ENCODE assay signal across 2 cellular contexts in the genomic region with DNA sequence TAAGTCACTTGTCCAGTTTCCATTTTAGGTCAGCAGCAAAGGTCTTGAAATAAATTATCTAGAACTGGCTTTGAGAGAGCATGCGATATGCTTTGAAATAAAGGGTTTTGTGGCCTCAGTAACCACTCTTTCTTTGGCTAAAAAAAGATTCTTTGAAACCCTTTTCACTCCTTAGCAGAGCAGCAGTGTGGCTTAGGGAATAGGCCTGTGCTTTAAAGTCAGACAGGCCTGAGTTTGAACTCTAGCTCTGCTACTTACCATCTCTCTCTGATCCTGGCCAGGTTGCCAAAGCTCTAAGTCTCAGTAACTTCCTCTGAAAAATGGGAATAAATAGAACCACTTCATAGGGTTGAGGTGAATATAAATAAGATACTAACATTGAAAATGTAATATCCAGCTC.
TF ChIP-seq lines count a peak whose summit lies in the region.

No MANE protein-coding gene starts in this region.

TF ChIP-seq in IMR-90, 13 proteins besides CTCF, POLR2A, EP300 and RAD21:
- TF ChIP-seq CHD1 (IDR thresholded peaks at IDR 0.05; ENCODE audit: low read depth, low read length): no peak
- TF ChIP-seq BHLHE40 (IDR thresholded peaks at IDR 0.05; ENCODE audit: low read depth, low read length): no peak
- TF ChIP-seq, protein P1, sequence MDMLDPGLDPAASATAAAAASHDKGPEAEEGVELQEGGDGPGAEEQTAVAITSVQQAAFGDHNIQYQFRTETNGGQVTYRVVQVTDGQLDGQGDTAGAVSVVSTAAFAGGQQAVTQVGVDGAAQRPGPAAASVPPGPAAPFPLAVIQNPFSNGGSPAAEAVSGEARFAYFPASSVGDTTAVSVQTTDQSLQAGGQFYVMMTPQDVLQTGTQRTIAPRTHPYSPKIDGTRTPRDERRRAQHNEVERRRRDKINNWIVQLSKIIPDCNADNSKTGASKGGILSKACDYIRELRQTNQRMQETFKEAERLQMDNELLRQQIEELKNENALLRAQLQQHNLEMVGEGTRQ (IDR thresholded peaks at IDR 0.05; ENCODE audit: low read depth, low read length): no peak
- no peak for TF ChIP-seq RCOR1 (IDR thresholded peaks at IDR 0.05; ENCODE audit: insufficient replicate concordance, low read length)
- no peak for TF ChIP-seq RFX5 (IDR thresholded peaks at IDR 0.05; ENCODE audit: low read depth, low read length)
- no peak for TF ChIP-seq MAFK (IDR thresholded peaks at IDR 0.05; ENCODE audit: low read depth, low read length)
- no peak for TF ChIP-seq CEBPB (IDR thresholded peaks at IDR 0.05; ENCODE audit: low read depth, low read length)
- TF ChIP-seq NFE2L2 (IDR thresholded peaks at IDR 0.05; ENCODE audit: low read depth, low read length): no peak
- TF ChIP-seq MAZ (IDR thresholded peaks at IDR 0.05; ENCODE audit: borderline replicate concordance, low read depth, low read length): no peak

TF ChIP-seq in GM12878, 131 proteins besides CTCF, POLR2A, EP300 and RAD21:
- TF ChIP-seq NFIC (IDR thresholded peaks at IDR 0.05; ENCODE audit: low read depth, low read length) (peak; percentile 26; the same call in 1 of the 2 replicates), BCLAF1 (IDR thresholded peaks at IDR 0.05) (no peak), MYB (IDR thresholded peaks at IDR 0.05; ENCODE audit: borderline replicate concordance, low read depth, low read length) (no peak), TARDBP (IDR thresholded peaks at IDR 0.05; ENCODE audit: borderline replicate concordance) (no peak), SPI1 (IDR thresholded peaks at IDR 0.05; ENCODE audit: borderline replicate concordance, insufficient read depth, low read depth, low read length) (no peak), ZBTB11 (CRISPR knock-in tag; IDR thresholded peaks at IDR 0.05) (no peak), CHD1 (IDR thresholded peaks at IDR 0.05; ENCODE audit: low read depth, low read length) (no peak), FOS (IDR thresholded peaks at IDR 0.05; ENCODE audit: borderline replicate concordance, extremely low read depth, insufficient read length) (no peak), SUPT20H (IDR thresholded peaks at IDR 0.05; ENCODE audit: borderline replicate concordance, control insufficient read depth, low read depth, low read length) (no peak), MEF2A (IDR thresholded peaks at IDR 0.05; ENCODE audit: insufficient read depth, low read depth, low read length) (no peak), RUNX3 (IDR thresholded peaks at IDR 0.05; ENCODE audit: low read length) (peak; percentile 49; the same call in 1 of the 2 replicates), DPF2 (IDR thresholded peaks at IDR 0.05) (no peak), EZH2 (IDR thresholded peaks at IDR 0.05; ENCODE audit: borderline replicate concordance, control insufficient read depth, low read depth, low read length) (no peak), SMAD5 (IDR thresholded peaks at IDR 0.05; ENCODE audit: low read depth) (no peak), IRF3 (IDR thresholded peaks at IDR 0.05) (no peak)
- TF ChIP-seq, protein P2, sequence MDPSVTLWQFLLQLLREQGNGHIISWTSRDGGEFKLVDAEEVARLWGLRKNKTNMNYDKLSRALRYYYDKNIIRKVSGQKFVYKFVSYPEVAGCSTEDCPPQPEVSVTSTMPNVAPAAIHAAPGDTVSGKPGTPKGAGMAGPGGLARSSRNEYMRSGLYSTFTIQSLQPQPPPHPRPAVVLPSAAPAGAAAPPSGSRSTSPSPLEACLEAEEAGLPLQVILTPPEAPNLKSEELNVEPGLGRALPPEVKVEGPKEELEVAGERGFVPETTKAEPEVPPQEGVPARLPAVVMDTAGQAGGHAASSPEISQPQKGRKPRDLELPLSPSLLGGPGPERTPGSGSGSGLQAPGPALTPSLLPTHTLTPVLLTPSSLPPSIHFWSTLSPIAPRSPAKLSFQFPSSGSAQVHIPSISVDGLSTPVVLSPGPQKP (IDR thresholded peaks at IDR 0.05; ENCODE audit: low read depth, low read length): no peak
- TF ChIP-seq, protein P3, sequence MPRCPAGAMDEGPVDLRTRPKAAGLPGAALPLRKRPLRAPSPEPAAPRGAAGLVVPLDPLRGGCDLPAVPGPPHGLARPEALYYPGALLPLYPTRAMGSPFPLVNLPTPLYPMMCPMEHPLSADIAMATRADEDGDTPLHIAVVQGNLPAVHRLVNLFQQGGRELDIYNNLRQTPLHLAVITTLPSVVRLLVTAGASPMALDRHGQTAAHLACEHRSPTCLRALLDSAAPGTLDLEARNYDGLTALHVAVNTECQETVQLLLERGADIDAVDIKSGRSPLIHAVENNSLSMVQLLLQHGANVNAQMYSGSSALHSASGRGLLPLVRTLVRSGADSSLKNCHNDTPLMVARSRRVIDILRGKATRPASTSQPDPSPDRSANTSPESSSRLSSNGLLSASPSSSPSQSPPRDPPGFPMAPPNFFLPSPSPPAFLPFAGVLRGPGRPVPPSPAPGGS (IDR thresholded peaks at IDR 0.05; ENCODE audit: borderline replicate concordance, insufficient read depth, low read depth, low read length, poor library complexity, severe bottlenecking): no peak
